2 cellular contexts compared by ENCODE assay signal in genomic region chr3:171854649-171855305, GRCh38.
TF ChIP-seq lines count a peak whose summit lies in the region.

No MANE protein-coding gene starts in this region.

TF ChIP-seq in HepG2, 621 proteins besides CTCF, POLR2A, EP300 and RAD21:
- TF ChIP-seq SIX1 (CRISPR knock-in tag; IDR thresholded peaks at IDR 0.05; ENCODE audit: borderline replicate concordance) (no peak), DBP (CRISPR knock-in tag; IDR thresholded peaks at IDR 0.05; ENCODE audit: not compliant biosample characterization) (no peak), KDM5B (CRISPR knock-in tag; IDR thresholded peaks at IDR 0.05; ENCODE audit: borderline replicate concordance) (no peak), ZBTB38 (CRISPR knock-in tag; IDR thresholded peaks at IDR 0.05) (no peak), ZNF724P (CRISPR knock-in tag; IDR thresholded peaks at IDR 0.05; ENCODE audit: borderline replicate concordance) (0 out of 2 replicates have a peak, but pooled peaks have one; percentile 71), KDM5A (IDR thresholded peaks at IDR 0.05; ENCODE audit: borderline replicate concordance, low read length) (0 out of 2 replicates have a peak, but pooled peaks have one; percentile 29), CHD4 (IDR thresholded peaks at IDR 0.05; ENCODE audit: borderline replicate concordance, low read length) (peak; percentile 95; the same call in 1 of the 2 replicates), FOXA1 (IDR thresholded peaks at IDR 0.05) (no peak), FOXA1 (CRISPR knock-in tag; IDR thresholded peaks at IDR 0.05) (no peak), ZNF839 (CRISPR knock-in tag; IDR thresholded peaks at IDR 0.05; ENCODE audit: borderline replicate concordance) (no peak), ZXDC (CRISPR knock-in tag; IDR thresholded peaks at IDR 0.05) (no peak), AKAP8 (CRISPR knock-in tag; IDR thresholded peaks at IDR 0.05) (no peak), ESRRA (CRISPR knock-in tag; IDR thresholded peaks at IDR 0.05; ENCODE audit: low read depth) (no peak), ZNF280D (CRISPR knock-in tag; IDR thresholded peaks at IDR 0.05) (peak; percentile 94), PITX1 (CRISPR knock-in tag; IDR thresholded peaks at IDR 0.05) (no peak), ZFP36 (IDR thresholded peaks at IDR 0.05; ENCODE audit: borderline replicate concordance, low read depth, low read length, partially characterized antibody) (peak; percentile 74), SRF (IDR thresholded peaks at IDR 0.05; ENCODE audit: low read depth, low read length) (no peak)

TF ChIP-seq in K562, 482 proteins besides CTCF, POLR2A, EP300 and RAD21:
- no peak for TF ChIP-seq ZNF175 (CRISPR knock-in tag; IDR thresholded peaks at IDR 0.05; ENCODE audit: low read depth)
- no peak for TF ChIP-seq TFE3 (CRISPR knock-in tag; IDR thresholded peaks at IDR 0.05)
- no peak for TF ChIP-seq CREB3L1 (IDR thresholded peaks at IDR 0.05; ENCODE audit: borderline replicate concordance, low read depth)
- TF ChIP-seq ZFPM2 (CRISPR knock-in tag; IDR thresholded peaks at IDR 0.05), result no peak
- no peak for TF ChIP-seq HDGF (IDR thresholded peaks at IDR 0.05)
- TF ChIP-seq BCOR (IDR thresholded peaks at IDR 0.05), result peak; percentile 82
- peak; percentile 96 for TF ChIP-seq RBM25 (IDR thresholded peaks at IDR 0.05; ENCODE audit: low read depth, low read length, severe bottlenecking)
- peak in 1 of 2 experiments; percentile 47; a peak in 1 of 4 replicates for TF ChIP-seq RCOR1 (IDR thresholded peaks at IDR 0.05; ENCODE audit: borderline replicate concordance in 1 of 2, low read depth in 2 of 2, low read length in 2 of 2)
- TF ChIP-seq ZNF347 (CRISPR knock-in tag; IDR thresholded peaks at IDR 0.05; ENCODE audit: low read depth), result no peak
- 0 out of 2 replicates have a peak, but pooled peaks have one; percentile 14 for TF ChIP-seq CBX5 (IDR thresholded peaks at IDR 0.05; ENCODE audit: borderline replicate concordance, low read depth)
- peak; percentile 82; the same call in 1 of the 2 replicates for TF ChIP-seq ZNF280B (CRISPR knock-in tag; IDR thresholded peaks at IDR 0.05)
- no peak for TF ChIP-seq ETV1 (tag; conservative IDR thresholded peaks at IDR 0.05; ENCODE audit: low read depth)
- peak in 1 of 2 experiments; percentile 42; a peak in 1 of 4 replicates for TF ChIP-seq KDM1A (IDR thresholded peaks at IDR 0.05)
- TF ChIP-seq ZNF592 (IDR thresholded peaks at IDR 0.05), result no peak
- no peak for TF ChIP-seq MED1 (CRISPR knock-in tag; IDR thresholded peaks at IDR 0.05; ENCODE audit: borderline replicate concordance)
- peak; percentile 9 to 68; a peak in 2 of 4 replicates for TF ChIP-seq TRIM24 (IDR thresholded peaks at IDR 0.05)
- no peak for TF ChIP-seq RBM39 (optimal IDR thresholded peaks at IDR 0.05; ENCODE audit: low read depth, low read length)
- no peak for TF ChIP-seq CAMTA2 (CRISPR knock-in tag; conservative IDR thresholded peaks at IDR 0.05)
- 0 out of 2 replicates have a peak, but pooled peaks have one; percentile 22 for TF ChIP-seq ZNF507 (tag; conservative IDR thresholded peaks at IDR 0.05)
- no peak for TF ChIP-seq SRSF7 (optimal IDR thresholded peaks at IDR 0.05; ENCODE audit: low read depth, low read length)
- peak; percentile 78 for TF ChIP-seq ZNF280A (IDR thresholded peaks at IDR 0.05; ENCODE audit: low read depth, partially characterized antibody)
- TF ChIP-seq CBX1 (IDR thresholded peaks at IDR 0.05; ENCODE audit: low read depth), result 0 out of 2 replicates have a peak, but pooled peaks have one; percentile 30
- TF ChIP-seq ADNP (tag; IDR thresholded peaks at IDR 0.05), result peak; percentile 52; the same call in 1 of the 2 replicates
- TF ChIP-seq ZFP36 (IDR thresholded peaks at IDR 0.05; ENCODE audit: low read depth, low read length, partially characterized antibody), result peak; percentile 70
- TF ChIP-seq NR2F6 (CRISPR knock-in tag; IDR thresholded peaks at IDR 0.05), result no peak
- peak in 1 of 2 experiments; percentile 87; a peak in 2 of 3 replicates for TF ChIP-seq CBX3 (IDR thresholded peaks at IDR 0.05; ENCODE audit: borderline replicate concordance in 1 of 2, low read length in 2 of 2)
- TF ChIP-seq ZEB2 (IDR thresholded peaks at IDR 0.05), result 0 out of 2 replicates have a peak, but pooled peaks have one; percentile 20
- TF ChIP-seq ETV6 (IDR thresholded peaks at IDR 0.05; ENCODE audit: borderline replicate concordance in 1 of 2, low read depth in 2 of 2, low read length in 1 of 2), result no peak
- TF ChIP-seq ETV6 (CRISPR knock-in tag; IDR thresholded peaks at IDR 0.05; ENCODE audit: borderline replicate concordance), result no peak
- no peak for TF ChIP-seq BCLAF1 (IDR thresholded peaks at IDR 0.05; ENCODE audit: borderline replicate concordance in 1 of 2, control insufficient read depth in 1 of 2, low read depth in 2 of 2, low read length in 1 of 2)
- 0 out of 2 replicates have a peak, but pooled peaks have one; percentile 50 for TF ChIP-seq HLTF (IDR thresholded peaks at IDR 0.05)
- peak; percentile 96 for TF ChIP-seq TRIM28 (IDR thresholded peaks at IDR 0.05)
